Comparison of ENCODE assay signal across 10 cellular contexts in genomic region chr4:165700855-165701254, GRCh38.
A peak's percentile ranks its signal among the peaks of the same experiment; 100 is the strongest.
DNase-seq lines count a peak whose midpoint lies in the region; ATAC-seq, FAIRE-seq and TF ChIP-seq lines count a peak whose summit lies in the region.
"Had no signal": no experiment of that assay in that cellular context is flagged by ENCODE, and none has a peak within 500 bp of the region (broad histone marks: within the 10 kb centered on the region; RNA-seq: fewer than 3 reads in every experiment).

No MANE protein-coding gene starts in this region.

- H3K9me3 ChIP-seq in kidney (ENCODE audit: control insufficient read depth in 1 of 2, low read length in 2 of 2): no peaks in the 10 kb centered on the region

- no peaks in the 10 kb centered on the region for H3K36me3 ChIP-seq in kidney (ENCODE audit: control insufficient read depth in 1 of 2, insufficient read depth in 2 of 2, low read length in 2 of 2)

- no peak overlapping the region for H3K27ac ChIP-seq in kidney (ENCODE audit: low read depth in 2 of 2, low read length in 2 of 2)

- H3K4me3 ChIP-seq in fibroblast of villous mesenchyme (ENCODE audit: low read depth, low read length) (no peak overlapping the region), kidney (ENCODE audit: low read length in 2 of 2) (no peak overlapping the region)

- intact Hi-C loops in kidney (cut with DNase I): no loop called here

- ATAC-seq in GM18907 (IDR thresholded peaks at IDR 0.05; ENCODE audit: unreplicated experiment): peak; percentile 67
- ATAC-seq in GM21360 (IDR thresholded peaks at IDR 0.05; ENCODE audit: unreplicated experiment): no peak
- ATAC-seq in GM19023 (IDR thresholded peaks at IDR 0.05; ENCODE audit: unreplicated experiment): no peak
- no peak for ATAC-seq in GM21619 (IDR thresholded peaks at IDR 0.05; ENCODE audit: unreplicated experiment)

- TF ChIP-seq CTCF in D721Med (IDR thresholded peaks at IDR 0.05; ENCODE audit: insufficient read depth, missing control alignments): peak; percentile 17
- TF ChIP-seq CTCF in fibroblast of villous mesenchyme (IDR thresholded peaks at IDR 0.05; ENCODE audit: insufficient read depth, low read depth, low read length): peak; percentile 16
- no peak for TF ChIP-seq CTCF in kidney (IDR thresholded peaks at IDR 0.05; ENCODE audit: borderline replicate concordance, extremely low read depth, insufficient read depth)

- no peak for DNase-seq in D721Med (ENCODE audit: insufficient read length, low spot score)
- peak; percentile 33 for DNase-seq in NAMALWA (ENCODE audit: low spot score)
- DNase-seq in fibroblast of villous mesenchyme (ENCODE audit: low read depth): no peak
- DNase-seq in kidney: no peak
- DNase-seq: DMS153, NCI-H524 treated with DMSO at 0.1 percent for 48 hours had no signal

- H3K9ac ChIP-seq in kidney (ENCODE audit: low read length in 2 of 2): no peak overlapping the region

- FAIRE-seq in D721Med (lab: Jason Lieb, UNC) (no peak), kidney (lab: Jason Lieb, UNC) (no peak)

- no peaks in the 10 kb centered on the region for H3K4me1 ChIP-seq in kidney (ENCODE audit: control insufficient read depth in 1 of 2, insufficient read depth in 1 of 2, low read depth in 1 of 2, low read length in 2 of 2)
